In the genomic region with DNA sequence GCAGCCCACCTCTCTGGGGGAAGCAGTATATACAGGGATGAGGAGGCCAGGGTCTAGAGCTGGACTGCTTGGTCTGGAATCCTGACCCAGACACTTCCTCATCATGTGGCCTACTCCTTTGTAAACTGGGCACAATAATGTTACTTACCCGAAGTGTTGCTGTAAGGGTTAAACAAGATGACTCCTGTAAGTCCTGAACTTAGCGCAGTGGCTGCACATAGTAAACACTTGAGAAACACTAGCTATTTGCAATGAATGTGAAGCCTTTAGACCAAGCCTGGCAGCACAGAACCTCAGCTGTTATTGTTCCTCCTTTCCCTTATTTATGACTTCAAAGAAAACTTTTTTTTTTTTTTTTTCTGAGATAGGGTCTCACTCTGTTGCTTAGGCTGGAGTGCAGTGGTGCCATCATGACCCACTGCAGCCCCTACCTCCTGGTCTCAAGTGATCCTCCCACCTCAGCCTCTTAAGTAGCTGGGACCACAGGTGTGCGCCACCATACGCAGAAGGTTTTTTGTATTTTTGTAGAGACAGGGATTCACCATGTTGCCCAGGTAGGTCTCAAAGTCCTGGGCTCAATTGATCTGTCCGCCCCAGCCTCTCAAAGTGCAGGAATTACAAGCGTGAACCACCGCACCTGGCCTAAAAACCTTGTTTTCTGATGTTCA, we compare ENCODE assay signal across 2 cellular contexts.
TF ChIP-seq lines count a peak whose summit lies in the region.

No MANE protein-coding gene starts in this region.

TF ChIP-seq in H1, 55 proteins besides CTCF, POLR2A, EP300 and RAD21 (continued from another document):
- TF ChIP-seq, protein P1, sequence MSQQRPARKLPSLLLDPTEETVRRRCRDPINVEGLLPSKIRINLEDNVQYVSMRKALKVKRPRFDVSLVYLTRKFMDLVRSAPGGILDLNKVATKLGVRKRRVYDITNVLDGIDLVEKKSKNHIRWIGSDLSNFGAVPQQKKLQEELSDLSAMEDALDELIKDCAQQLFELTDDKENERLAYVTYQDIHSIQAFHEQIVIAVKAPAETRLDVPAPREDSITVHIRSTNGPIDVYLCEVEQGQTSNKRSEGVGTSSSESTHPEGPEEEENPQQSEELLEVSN (IDR thresholded peaks at IDR 0.05), result no peak
- no peak for TF ChIP-seq TAF1 (IDR thresholded peaks at IDR 0.05; ENCODE audit: low read depth, low read length)
- no peak for TF ChIP-seq SIN3A (conservative IDR thresholded peaks at IDR 0.05 in 1 of 2, IDR thresholded peaks at IDR 0.05 in 1 of 2; ENCODE audit: low read depth in 1 of 2, low read length in 2 of 2)
- no peak for TF ChIP-seq MAFK (IDR thresholded peaks at IDR 0.05; ENCODE audit: low read depth, low read length)
- TF ChIP-seq, protein P2, sequence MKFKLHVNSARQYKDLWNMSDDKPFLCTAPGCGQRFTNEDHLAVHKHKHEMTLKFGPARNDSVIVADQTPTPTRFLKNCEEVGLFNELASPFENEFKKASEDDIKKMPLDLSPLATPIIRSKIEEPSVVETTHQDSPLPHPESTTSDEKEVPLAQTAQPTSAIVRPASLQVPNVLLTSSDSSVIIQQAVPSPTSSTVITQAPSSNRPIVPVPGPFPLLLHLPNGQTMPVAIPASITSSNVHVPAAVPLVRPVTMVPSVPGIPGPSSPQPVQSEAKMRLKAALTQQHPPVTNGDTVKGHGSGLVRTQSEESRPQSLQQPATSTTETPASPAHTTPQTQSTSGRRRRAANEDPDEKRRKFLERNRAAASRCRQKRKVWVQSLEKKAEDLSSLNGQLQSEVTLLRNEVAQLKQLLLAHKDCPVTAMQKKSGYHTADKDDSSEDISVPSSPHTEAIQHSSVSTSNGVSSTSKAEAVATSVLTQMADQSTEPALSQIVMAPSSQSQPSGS (IDR thresholded peaks at IDR 0.05; ENCODE audit: low read length), result no peak
- no peak for TF ChIP-seq NANOG (IDR thresholded peaks at IDR 0.05; ENCODE audit: insufficient read depth, low read depth, low read length, poor library complexity, severe bottlenecking)
- TF ChIP-seq, protein P3, sequence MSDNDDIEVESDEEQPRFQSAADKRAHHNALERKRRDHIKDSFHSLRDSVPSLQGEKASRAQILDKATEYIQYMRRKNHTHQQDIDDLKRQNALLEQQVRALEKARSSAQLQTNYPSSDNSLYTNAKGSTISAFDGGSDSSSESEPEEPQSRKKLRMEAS (IDR thresholded peaks at IDR 0.05), result no peak
- TF ChIP-seq, protein P4, sequence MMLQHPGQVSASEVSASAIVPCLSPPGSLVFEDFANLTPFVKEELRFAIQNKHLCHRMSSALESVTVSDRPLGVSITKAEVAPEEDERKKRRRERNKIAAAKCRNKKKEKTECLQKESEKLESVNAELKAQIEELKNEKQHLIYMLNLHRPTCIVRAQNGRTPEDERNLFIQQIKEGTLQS (IDR thresholded peaks at IDR 0.05; ENCODE audit: insufficient read depth, low read depth, low read length), result no peak

TF ChIP-seq in HEK293T, 16 proteins besides CTCF, POLR2A, EP300 and RAD21 (continued from another document):
- TF ChIP-seq, protein P5, sequence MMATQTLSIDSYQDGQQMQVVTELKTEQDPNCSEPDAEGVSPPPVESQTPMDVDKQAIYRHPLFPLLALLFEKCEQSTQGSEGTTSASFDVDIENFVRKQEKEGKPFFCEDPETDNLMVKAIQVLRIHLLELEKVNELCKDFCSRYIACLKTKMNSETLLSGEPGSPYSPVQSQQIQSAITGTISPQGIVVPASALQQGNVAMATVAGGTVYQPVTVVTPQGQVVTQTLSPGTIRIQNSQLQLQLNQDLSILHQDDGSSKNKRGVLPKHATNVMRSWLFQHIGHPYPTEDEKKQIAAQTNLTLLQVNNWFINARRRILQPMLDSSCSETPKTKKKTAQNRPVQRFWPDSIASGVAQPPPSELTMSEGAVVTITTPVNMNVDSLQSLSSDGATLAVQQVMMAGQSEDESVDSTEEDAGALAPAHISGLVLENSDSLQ (IDR thresholded peaks at IDR 0.05), result no peak
